In genomic region chr12:51590347-51591019, GRCh38 we compare ENCODE assay signal across 8 cellular contexts. TPM values are rescaled to one million over a fixed set of nuclear protein-coding genes. Genes with fewer than 3 reads are reported as not detected.
DNase-seq lines count a peak whose midpoint lies in the region; ATAC-seq lines count a peak whose summit lies in the region.

No MANE protein-coding gene starts in this region.

- peaks cover 59% of the 10 kb centered on the region for H3K27me3 Mint-ChIP-seq in activated CD4-positive, alpha-beta memory T cell treated with anti-CD3 and anti-CD28 coated beads, Interleukin-2, amount 10 ng/mL, durations not matched to agents 7 days and 5 days

- peaks cover 4% of the 10 kb centered on the region for H3K36me3 Mint-ChIP-seq in activated CD4-positive, alpha-beta memory T cell treated with anti-CD3 and anti-CD28 coated beads, Interleukin-2, amount 10 ng/mL, durations not matched to agents 7 days and 5 days (ENCODE audit: low read depth)

- DNase-seq in NK-92 treated with Interleukin-12 subunit alpha and Interleukin-12 subunit beta, amount 100 ng/mL, for 24 hours (lab: John Stamatoyannopoulos, UW): peak; percentile 28
- no peak for DNase-seq in NK-92 (lab: John Stamatoyannopoulos, UW; ENCODE audit: unreplicated experiment)
- peak; percentile 91 for DNase-seq in NCI-H510A (lab: John Stamatoyannopoulos, UW)
- DNase-seq in activated CD4-positive, alpha-beta memory T cell treated with anti-CD3 and anti-CD28 coated beads, Interleukin-2, amount 10 ng/mL, durations not matched to agents 7 days and 5 days: peak; percentile 74
- DNase-seq in effector memory CD4-positive, alpha-beta T cell: peak; percentile 30 to 52 (median 44)
- DNase-seq in midbrain (lab: John Stamatoyannopoulos, UW): peak; percentile 75
- DNase-seq in stimulated activated CD8-positive, alpha-beta memory T cell treated with anti-CD3 and anti-CD28 coated beads, Interleukin-15, amount 100 ng/mL, for 4 hours (ENCODE audit: low read depth in 2 of 2): peak; percentile 39 to 56

- H3K27ac Mint-ChIP-seq in activated CD4-positive, alpha-beta memory T cell treated with anti-CD3 and anti-CD28 coated beads, Interleukin-2, amount 10 ng/mL, durations not matched to agents 7 days and 5 days: peak overlapping the region; percentile 23

- H3K27me3 ChIP-seq in effector memory CD4-positive, alpha-beta T cell (replicated peaks; ENCODE audit: control insufficient read depth, insufficient read depth, low read length, poor library complexity, severe bottlenecking): peaks cover 13% of the 10 kb centered on the region

- H3K4me1 Mint-ChIP-seq in activated CD4-positive, alpha-beta memory T cell treated with anti-CD3 and anti-CD28 coated beads, Interleukin-2, amount 10 ng/mL, durations not matched to agents 7 days and 5 days: peaks cover 21% of the 10 kb centered on the region

- no peaks in the 10 kb centered on the region for H3K36me3 ChIP-seq in effector memory CD4-positive, alpha-beta T cell (ENCODE audit: control insufficient read depth, insufficient read depth, low read length)

- no peaks in the 10 kb centered on the region for H3K9me3 ChIP-seq in effector memory CD4-positive, alpha-beta T cell (ENCODE audit: control insufficient read depth, low read length)

- H3K4me1 ChIP-seq in effector memory CD4-positive, alpha-beta T cell (ENCODE audit: control insufficient read depth, insufficient read depth, low read length, poor library complexity, severe bottlenecking): peaks cover 13% of the 10 kb centered on the region

- CTCF ChIA-PET in activated CD4-positive, alpha-beta memory T cell treated with anti-CD3 and anti-CD28 coated beads, Interleukin-2, amount 10 ng/mL, durations not matched to agents 7 days and 5 days (lab: Charles Lee): interaction anchor here (0.6 to 1.6 kb wide), 3 partner anchors 9 to 169 kb away, joined by 3 to 6 read pairs (median 5); partner anchors contain the start of gene SLC4A8

- ATAC-seq in HG03354 (IDR thresholded peaks at IDR 0.05; ENCODE audit: poor library complexity, severe bottlenecking, unreplicated experiment): peak; percentile 81

- no peaks in the 10 kb centered on the region for H3K9me3 Mint-ChIP-seq in activated CD4-positive, alpha-beta memory T cell treated with anti-CD3 and anti-CD28 coated beads, Interleukin-2, amount 10 ng/mL, durations not matched to agents 7 days and 5 days

- H3K4me3 ChIP-seq in effector memory CD4-positive, alpha-beta T cell (ENCODE audit: insufficient read depth, low read depth, low read length, poor library complexity, severe bottlenecking): peak overlapping the region; percentile 44

- peak overlapping the region; percentile 81 for H3K4me3 Mint-ChIP-seq in activated CD4-positive, alpha-beta memory T cell treated with anti-CD3 and anti-CD28 coated beads, Interleukin-2, amount 10 ng/mL, durations not matched to agents 7 days and 5 days

- H3K27ac ChIP-seq in effector memory CD4-positive, alpha-beta T cell (ENCODE audit: insufficient read depth, low read length, poor library complexity, severe bottlenecking): no peak overlapping the region

- POLR2A ChIA-PET in activated CD4-positive, alpha-beta memory T cell treated with anti-CD3 and anti-CD28 coated beads, Interleukin-2, amount 10 ng/mL, durations not matched to agents 7 days and 5 days (lab: Charles Lee): no interaction called here

RNA-seq across cellular contexts. Expression of gene SCN8A, which starts 0.6 kb away (rescaled TPM):
- under 1 TPM; 0.33 to 0.58 TPM for total RNA-seq in activated CD4-positive, alpha-beta memory T cell treated with anti-CD3 and anti-CD28 coated beads, Interleukin-2, amount 10 ng/mL, durations not matched to agents 7 days and 5 days
